Comparison of ENCODE assay signal across 1 cellular context in the genomic region with DNA sequence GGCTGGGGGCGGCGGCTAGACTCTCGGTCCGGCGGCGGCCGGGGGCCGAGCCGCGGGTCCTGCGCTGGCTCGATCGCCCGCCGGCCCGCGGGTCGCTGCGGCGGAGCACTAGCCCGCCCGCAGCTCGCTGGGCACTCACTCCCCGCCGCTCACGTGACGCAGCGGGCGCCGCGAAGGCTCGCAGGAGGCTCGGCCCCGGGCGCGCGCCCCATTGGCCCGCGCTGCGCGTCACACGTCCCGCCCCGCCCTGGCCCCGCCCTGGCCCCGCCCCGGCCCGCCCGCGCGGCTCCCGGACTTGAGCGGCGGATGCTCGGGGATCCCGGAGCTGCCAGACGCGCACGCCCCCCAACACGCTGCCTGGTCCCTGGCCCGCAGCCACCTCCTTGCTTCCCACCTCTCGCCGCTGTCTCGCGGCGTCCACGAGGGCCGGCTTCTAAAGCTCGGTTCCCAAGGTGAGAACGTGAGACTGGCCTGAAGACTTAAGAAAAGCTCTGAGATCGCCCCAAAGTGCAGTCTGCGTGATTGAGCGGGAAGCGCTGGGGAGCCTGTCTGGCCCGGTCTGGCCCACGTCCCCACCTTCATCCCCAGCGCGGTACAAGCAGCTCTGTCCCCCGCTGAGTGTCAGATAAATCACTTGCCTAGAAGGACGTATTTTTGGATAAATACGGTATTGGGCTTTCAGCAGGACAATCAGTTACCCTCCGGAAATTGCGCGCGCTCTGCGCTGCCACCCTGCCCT.
TF ChIP-seq lines count a peak whose summit lies in the region.

A gene (minus strand): TSS at position 110 of the 739 bp plus-strand sequence. CDS start 4,486 bp downstream, outside the sequence.

TF ChIP-seq in GM12878, 131 proteins besides CTCF, POLR2A, EP300 and RAD21 (continued from another document):
- TF ChIP-seq, protein P1, sequence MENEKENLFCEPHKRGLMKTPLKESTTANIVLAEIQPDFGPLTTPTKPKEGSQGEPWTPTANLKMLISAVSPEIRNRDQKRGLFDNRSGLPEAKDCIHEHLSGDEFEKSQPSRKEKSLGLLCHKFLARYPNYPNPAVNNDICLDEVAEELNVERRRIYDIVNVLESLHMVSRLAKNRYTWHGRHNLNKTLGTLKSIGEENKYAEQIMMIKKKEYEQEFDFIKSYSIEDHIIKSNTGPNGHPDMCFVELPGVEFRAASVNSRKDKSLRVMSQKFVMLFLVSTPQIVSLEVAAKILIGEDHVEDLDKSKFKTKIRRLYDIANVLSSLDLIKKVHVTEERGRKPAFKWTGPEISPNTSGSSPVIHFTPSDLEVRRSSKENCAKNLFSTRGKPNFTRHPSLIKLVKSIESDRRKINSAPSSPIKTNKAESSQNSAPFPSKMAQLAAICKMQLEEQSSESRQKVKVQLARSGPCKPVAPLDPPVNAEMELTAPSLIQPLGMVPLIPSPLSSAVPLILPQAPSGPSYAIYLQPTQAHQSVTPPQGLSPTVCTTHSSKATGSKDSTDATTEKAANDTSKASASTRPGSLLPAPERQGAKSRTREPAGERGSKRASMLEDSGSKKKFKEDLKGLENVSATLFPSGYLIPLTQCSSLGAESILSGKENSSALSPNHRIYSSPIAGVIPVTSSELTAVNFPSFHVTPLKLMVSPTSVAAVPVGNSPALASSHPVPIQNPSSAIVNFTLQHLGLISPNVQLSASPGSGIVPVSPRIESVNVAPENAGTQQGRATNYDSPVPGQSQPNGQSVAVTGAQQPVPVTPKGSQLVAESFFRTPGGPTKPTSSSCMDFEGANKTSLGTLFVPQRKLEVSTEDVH (IDR thresholded peaks at IDR 0.05; ENCODE audit: low read depth, partially characterized antibody), result no peak
- no peak for TF ChIP-seq POU2F2 (IDR thresholded peaks at IDR 0.05; ENCODE audit: borderline replicate concordance, low read depth, low read length)
- TF ChIP-seq BMI1 (IDR thresholded peaks at IDR 0.05; ENCODE audit: borderline replicate concordance), result no peak
- TF ChIP-seq, protein P2, sequence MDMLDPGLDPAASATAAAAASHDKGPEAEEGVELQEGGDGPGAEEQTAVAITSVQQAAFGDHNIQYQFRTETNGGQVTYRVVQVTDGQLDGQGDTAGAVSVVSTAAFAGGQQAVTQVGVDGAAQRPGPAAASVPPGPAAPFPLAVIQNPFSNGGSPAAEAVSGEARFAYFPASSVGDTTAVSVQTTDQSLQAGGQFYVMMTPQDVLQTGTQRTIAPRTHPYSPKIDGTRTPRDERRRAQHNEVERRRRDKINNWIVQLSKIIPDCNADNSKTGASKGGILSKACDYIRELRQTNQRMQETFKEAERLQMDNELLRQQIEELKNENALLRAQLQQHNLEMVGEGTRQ (IDR thresholded peaks at IDR 0.05; ENCODE audit: borderline replicate concordance, low read depth, low read length), result peak; percentile 31; the same call in 1 of the 2 replicates
- TF ChIP-seq IKZF1 (conservative IDR thresholded peaks at IDR 0.05), result peak; percentile 20; the same call in 1 of the 2 replicates
- no peak for TF ChIP-seq ZNF217 (IDR thresholded peaks at IDR 0.05)
- no peak for TF ChIP-seq JUNB (IDR thresholded peaks at IDR 0.05)
- TF ChIP-seq, protein P3, sequence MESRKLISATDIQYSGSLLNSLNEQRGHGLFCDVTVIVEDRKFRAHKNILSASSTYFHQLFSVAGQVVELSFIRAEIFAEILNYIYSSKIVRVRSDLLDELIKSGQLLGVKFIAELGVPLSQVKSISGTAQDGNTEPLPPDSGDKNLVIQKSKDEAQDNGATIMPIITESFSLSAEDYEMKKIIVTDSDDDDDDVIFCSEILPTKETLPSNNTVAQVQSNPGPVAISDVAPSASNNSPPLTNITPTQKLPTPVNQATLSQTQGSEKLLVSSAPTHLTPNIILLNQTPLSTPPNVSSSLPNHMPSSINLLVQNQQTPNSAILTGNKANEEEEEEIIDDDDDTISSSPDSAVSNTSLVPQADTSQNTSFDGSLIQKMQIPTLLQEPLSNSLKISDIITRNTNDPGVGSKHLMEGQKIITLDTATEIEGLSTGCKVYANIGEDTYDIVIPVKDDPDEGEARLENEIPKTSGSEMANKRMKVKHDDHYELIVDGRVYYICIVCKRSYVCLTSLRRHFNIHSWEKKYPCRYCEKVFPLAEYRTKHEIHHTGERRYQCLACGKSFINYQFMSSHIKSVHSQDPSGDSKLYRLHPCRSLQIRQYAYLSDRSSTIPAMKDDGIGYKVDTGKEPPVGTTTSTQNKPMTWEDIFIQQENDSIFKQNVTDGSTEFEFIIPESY (IDR thresholded peaks at IDR 0.05), result no peak
- TF ChIP-seq, protein P4, sequence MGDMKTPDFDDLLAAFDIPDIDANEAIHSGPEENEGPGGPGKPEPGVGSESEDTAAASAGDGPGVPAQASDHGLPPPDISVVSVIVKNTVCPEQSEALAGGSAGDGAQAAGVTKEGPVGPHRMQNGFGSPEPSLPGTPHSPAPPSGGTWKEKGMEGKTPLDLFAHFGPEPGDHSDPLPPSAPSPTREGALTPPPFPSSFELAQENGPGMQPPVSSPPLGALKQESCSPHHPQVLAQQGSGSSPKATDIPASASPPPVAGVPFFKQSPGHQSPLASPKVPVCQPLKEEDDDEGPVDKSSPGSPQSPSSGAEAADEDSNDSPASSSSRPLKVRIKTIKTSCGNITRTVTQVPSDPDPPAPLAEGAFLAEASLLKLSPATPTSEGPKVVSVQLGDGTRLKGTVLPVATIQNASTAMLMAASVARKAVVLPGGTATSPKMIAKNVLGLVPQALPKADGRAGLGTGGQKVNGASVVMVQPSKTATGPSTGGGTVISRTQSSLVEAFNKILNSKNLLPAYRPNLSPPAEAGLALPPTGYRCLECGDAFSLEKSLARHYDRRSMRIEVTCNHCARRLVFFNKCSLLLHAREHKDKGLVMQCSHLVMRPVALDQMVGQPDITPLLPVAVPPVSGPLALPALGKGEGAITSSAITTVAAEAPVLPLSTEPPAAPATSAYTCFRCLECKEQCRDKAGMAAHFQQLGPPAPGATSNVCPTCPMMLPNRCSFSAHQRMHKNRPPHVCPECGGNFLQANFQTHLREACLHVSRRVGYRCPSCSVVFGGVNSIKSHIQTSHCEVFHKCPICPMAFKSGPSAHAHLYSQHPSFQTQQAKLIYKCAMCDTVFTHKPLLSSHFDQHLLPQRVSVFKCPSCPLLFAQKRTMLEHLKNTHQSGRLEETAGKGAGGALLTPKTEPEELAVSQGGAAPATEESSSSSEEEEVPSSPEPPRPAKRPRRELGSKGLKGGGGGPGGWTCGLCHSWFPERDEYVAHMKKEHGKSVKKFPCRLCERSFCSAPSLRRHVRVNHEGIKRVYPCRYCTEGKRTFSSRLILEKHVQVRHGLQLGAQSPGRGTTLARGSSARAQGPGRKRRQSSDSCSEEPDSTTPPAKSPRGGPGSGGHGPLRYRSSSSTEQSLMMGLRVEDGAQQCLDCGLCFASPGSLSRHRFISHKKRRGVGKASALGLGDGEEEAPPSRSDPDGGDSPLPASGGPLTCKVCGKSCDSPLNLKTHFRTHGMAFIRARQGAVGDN (IDR thresholded peaks at IDR 0.05), result no peak
- TF ChIP-seq TCF7 (IDR thresholded peaks at IDR 0.05; ENCODE audit: borderline replicate concordance), result no peak
- TF ChIP-seq, protein P5, sequence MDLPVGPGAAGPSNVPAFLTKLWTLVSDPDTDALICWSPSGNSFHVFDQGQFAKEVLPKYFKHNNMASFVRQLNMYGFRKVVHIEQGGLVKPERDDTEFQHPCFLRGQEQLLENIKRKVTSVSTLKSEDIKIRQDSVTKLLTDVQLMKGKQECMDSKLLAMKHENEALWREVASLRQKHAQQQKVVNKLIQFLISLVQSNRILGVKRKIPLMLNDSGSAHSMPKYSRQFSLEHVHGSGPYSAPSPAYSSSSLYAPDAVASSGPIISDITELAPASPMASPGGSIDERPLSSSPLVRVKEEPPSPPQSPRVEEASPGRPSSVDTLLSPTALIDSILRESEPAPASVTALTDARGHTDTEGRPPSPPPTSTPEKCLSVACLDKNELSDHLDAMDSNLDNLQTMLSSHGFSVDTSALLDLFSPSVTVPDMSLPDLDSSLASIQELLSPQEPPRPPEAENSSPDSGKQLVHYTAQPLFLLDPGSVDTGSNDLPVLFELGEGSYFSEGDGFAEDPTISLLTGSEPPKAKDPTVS (IDR thresholded peaks at IDR 0.05; ENCODE audit: low read depth, low read length), result no peak
- TF ChIP-seq, protein P6, sequence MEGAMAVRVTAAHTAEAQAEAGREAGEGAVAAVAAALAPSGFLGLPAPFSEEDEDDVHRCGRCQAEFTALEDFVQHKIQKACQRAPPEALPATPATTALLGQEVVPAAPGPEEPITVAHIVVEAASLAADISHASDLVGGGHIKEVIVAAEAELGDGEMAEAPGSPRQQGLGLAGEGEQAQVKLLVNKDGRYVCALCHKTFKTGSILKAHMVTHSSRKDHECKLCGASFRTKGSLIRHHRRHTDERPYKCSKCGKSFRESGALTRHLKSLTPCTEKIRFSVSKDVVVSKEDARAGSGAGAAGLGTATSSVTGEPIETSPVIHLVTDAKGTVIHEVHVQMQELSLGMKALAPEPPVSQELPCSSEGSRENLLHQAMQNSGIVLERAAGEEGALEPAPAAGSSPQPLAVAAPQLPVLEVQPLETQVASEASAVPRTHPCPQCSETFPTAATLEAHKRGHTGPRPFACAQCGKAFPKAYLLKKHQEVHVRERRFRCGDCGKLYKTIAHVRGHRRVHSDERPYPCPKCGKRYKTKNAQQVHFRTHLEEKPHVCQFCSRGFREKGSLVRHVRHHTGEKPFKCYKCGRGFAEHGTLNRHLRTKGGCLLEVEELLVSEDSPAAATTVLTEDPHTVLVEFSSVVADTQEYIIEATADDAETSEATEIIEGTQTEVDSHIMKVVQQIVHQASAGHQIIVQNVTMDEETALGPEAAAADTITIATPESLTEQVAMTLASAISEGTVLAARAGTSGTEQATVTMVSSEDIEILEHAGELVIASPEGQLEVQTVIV (IDR thresholded peaks at IDR 0.05; ENCODE audit: borderline replicate concordance, partially characterized antibody), result no peak
- TF ChIP-seq, protein P7, sequence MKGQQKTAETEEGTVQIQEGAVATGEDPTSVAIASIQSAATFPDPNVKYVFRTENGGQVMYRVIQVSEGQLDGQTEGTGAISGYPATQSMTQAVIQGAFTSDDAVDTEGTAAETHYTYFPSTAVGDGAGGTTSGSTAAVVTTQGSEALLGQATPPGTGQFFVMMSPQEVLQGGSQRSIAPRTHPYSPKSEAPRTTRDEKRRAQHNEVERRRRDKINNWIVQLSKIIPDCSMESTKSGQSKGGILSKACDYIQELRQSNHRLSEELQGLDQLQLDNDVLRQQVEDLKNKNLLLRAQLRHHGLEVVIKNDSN (IDR thresholded peaks at IDR 0.05; ENCODE audit: borderline replicate concordance, extremely low read length, insufficient read depth, low read depth, low read length), result peak; percentile 87
